ENCODE assay signal across 9 cellular contexts in genomic region chr1:36324322-36324802, GRCh38. TPM values are rescaled to one million over a fixed set of nuclear protein-coding genes. Genes with fewer than 3 reads are reported as not detected.
DNase-seq lines count a peak whose midpoint lies in the region; ATAC-seq and TF ChIP-seq lines count a peak whose summit lies in the region.
"Had no signal": no experiment of that assay in that cellular context is flagged by ENCODE, and none has a peak within 500 bp of the region (broad histone marks: within the 10 kb centered on the region; RNA-seq: fewer than 3 reads in every experiment).

No MANE protein-coding gene starts in this region.

- peak overlapping the region; percentile 91 for H3K27ac Mint-ChIP-seq in chondrocyte (ENCODE audit: unreplicated experiment)
- peak overlapping the region in 4 of 10 donors; percentile 40 to 69 (median 58) for H3K27ac Mint-ChIP-seq in naive thymus-derived CD8-positive, alpha-beta T cell

- no peak overlapping the region for H2AFZ ChIP-seq in ACC112 (ENCODE audit: low read length, unreplicated experiment)

- no peak for DNase-seq in chondrocyte (ENCODE audit: low spot score)
- peak in 1 of 10 donors; percentile 12 for DNase-seq in naive thymus-derived CD8-positive, alpha-beta T cell
- no peak for DNase-seq in OCI-M1 (lab: John Stamatoyannopoulos, UW)
- DNase-seq in GM19238 (ENCODE audit: insufficient read length, low spot score): no peak
- DNase-seq in ACHN: no peak
- no peak for DNase-seq in RKO (ENCODE audit: low spot score)
- DNase-seq: DMS79 had no signal

- TF ChIP-seq CTCF in chondrocyte (IDR thresholded peaks at IDR 0.05): no peak

- H3K9me3 ChIP-seq in HUES48 (ENCODE audit: control insufficient read depth, insufficient read depth, low read length): no peaks in the 10 kb centered on the region

- H3K9ac ChIP-seq in HUES48 (ENCODE audit: low read depth, low read length): no peak overlapping the region

- H3K4me1 ChIP-seq in ACC112 (ENCODE audit: control insufficient read depth, insufficient read depth, low read length, unreplicated experiment) (peaks cover 31% of the 10 kb centered on the region), HUES48 (ENCODE audit: control insufficient read depth, insufficient read depth, low read length) (peaks cover 29% of the 10 kb centered on the region)

- H3K27ac ChIP-seq in ACC112 (ENCODE audit: low read depth, low read length) (no peak overlapping the region), HUES48 (ENCODE audit: low read depth, low read length) (peak overlapping the region; percentile 53)

- no peak overlapping the region for H3K4me3 Mint-ChIP-seq in chondrocyte (ENCODE audit: unreplicated experiment)
- H3K4me3 Mint-ChIP-seq in naive thymus-derived CD8-positive, alpha-beta T cell: peak overlapping the region; percentile 66 to 87 (median 81)

- H3K4me3 ChIP-seq in ACC112 (ENCODE audit: low read depth, low read length) (peak overlapping the region; percentile 68), HUES48 (ENCODE audit: low read depth, low read length) (peak overlapping the region; percentile 79)

- H3K36me3 ChIP-seq in ACC112 (ENCODE audit: insufficient read depth, low read length) (no peaks in the 10 kb centered on the region), HUES48 (ENCODE audit: control insufficient read depth, insufficient read depth, low read length) (no peaks in the 10 kb centered on the region)

- peaks cover 50% of the 10 kb centered on the region for H3K4me1 Mint-ChIP-seq in chondrocyte (ENCODE audit: low read depth)
- H3K4me1 Mint-ChIP-seq in naive thymus-derived CD8-positive, alpha-beta T cell: peaks cover 20 to 35% (median 29%) of the 10 kb centered on the region in 4 donors

- no peaks in the 10 kb centered on the region for H3K9me3 Mint-ChIP-seq in chondrocyte (ENCODE audit: low read depth)
- H3K9me3 Mint-ChIP-seq in naive thymus-derived CD8-positive, alpha-beta T cell: no peaks in the 10 kb centered on the region

- peaks cover 4% of the 10 kb centered on the region for H3K79me2 ChIP-seq in ACC112 (ENCODE audit: control insufficient read depth, insufficient read depth, low read length, unreplicated experiment)

- H3K27me3 Mint-ChIP-seq in chondrocyte (ENCODE audit: low read depth): no peaks in the 10 kb centered on the region
- peaks cover 0 to 12% (median 2%) of the 10 kb centered on the region in 5 donors for H3K27me3 Mint-ChIP-seq in naive thymus-derived CD8-positive, alpha-beta T cell

- peaks cover 2% of the 10 kb centered on the region for H3K36me3 Mint-ChIP-seq in chondrocyte (ENCODE audit: low read depth)
- no peaks in the 10 kb centered on the region for H3K36me3 Mint-ChIP-seq in naive thymus-derived CD8-positive, alpha-beta T cell

- POLR2A ChIA-PET in naive thymus-derived CD8-positive, alpha-beta T cell (lab: Charles Lee): interaction anchor here (0.6 to 1.7 kb wide), 4 partner anchors 18 to 1184 kb away, joined by 3 to 4 read pairs (median 4); partner anchors contain the start of gene SH3D21

- no peak for ATAC-seq in naive thymus-derived CD8-positive, alpha-beta T cell

- in situ Hi-C loops in ACHN (cut with HindIII; ENCODE audit: low pct_ligation_motif_present, low pct_unique_long_range_greater_than_20kb, low sequenced_read_pairs): no loop called here

- H3K27me3 ChIP-seq in ACC112 (ENCODE audit: insufficient read depth, low read length): no peaks in the 10 kb centered on the region
- H3K27me3 ChIP-seq in HUES48 (ENCODE audit: control insufficient read depth, insufficient read depth, low read length): peaks cover 54% of the 10 kb centered on the region

RNA-seq across cellular contexts. Expression of gene EVA1B, which starts 0.9 kb away (rescaled TPM):
- 55.7 to 88.4 TPM (median 85.2 TPM) in 3 replicates for total RNA-seq in chondrocyte
- 1 to 10 TPM; 1.2 to 1.6 TPM for total RNA-seq in naive thymus-derived CD8-positive, alpha-beta T cell
- 1 to 10 TPM in 1 of 3 donors, under 1 TPM in 2; 0.16 to 2.4 (median 0.43) TPM for polyA plus RNA-seq in naive thymus-derived CD8-positive, alpha-beta T cell

RNA-seq across cellular contexts. Expression of gene SH3D21, which starts 18.2 kb away (rescaled TPM):
- total RNA-seq in chondrocyte: 9.4 to 15.0 TPM (median 10.8 TPM) in 3 replicates
- total RNA-seq in naive thymus-derived CD8-positive, alpha-beta T cell: 1 to 10 TPM; 2.6 to 2.7 TPM
- polyA plus RNA-seq in naive thymus-derived CD8-positive, alpha-beta T cell: under 1 TPM in 2 of 3 donors, not detected in 1; 0.19 to 0.35 TPM

Comparison
In these comparisons a context has a peak if more than half of its experiments do, and no peak if none do; other contexts are left out.
1. RNA of gene EVA1B, which starts 0.9 kb away (total RNA-seq): 55.7 to 88.4 TPM in chondrocyte; 1.2 to 1.6 TPM in naive thymus-derived CD8-positive, alpha-beta T cell; every median in the first group is over 10 times any median in the second.